In the genomic region with DNA sequence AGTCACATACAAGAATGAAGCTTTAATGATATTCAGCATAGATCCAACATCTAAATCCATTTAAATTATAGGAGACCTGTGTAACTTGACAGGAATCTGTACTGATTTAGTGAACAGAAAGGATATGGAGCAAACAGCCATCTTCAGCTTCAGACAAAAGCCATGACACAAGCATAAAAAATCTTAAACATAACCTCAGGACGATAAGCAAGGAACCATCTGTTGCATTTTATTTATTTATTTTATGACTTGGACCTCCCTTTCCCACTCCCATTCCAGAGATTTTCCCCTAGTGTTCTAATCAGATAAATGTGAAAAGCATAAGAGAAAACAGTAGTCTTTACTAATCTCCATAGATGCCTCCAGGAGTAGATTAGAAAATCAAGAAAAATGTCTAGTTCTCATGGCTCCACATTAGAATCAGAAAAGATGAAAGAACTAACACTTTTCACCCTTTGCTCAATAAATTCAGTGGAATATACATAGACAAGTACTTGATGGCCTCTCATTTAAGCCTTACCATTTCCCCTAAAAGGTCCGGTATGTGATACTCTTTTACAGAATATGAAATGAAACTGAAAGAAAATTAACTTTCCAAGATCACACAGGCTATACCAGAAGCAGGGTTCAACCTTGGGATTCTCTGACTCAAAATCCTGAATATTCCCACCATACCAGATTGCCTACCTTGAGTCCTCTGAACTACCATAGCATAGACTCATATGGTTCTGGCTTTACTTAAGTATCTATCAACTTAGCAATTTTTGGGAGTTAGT, we compare ENCODE assay signal across 16 cellular contexts. TPM values are rescaled to one million over a fixed set of nuclear protein-coding genes. Genes with fewer than 3 reads are reported as not detected.
DNase-seq lines count a peak whose midpoint lies in the region; ATAC-seq, FAIRE-seq and TF ChIP-seq lines count a peak whose summit lies in the region.
"Had no signal": no experiment of that assay in that cellular context is flagged by ENCODE, and none has a peak within 500 bp of the region (broad histone marks: within the 10 kb centered on the region; RNA-seq: fewer than 3 reads in every experiment).

No MANE protein-coding gene starts in this region.

- DNase-seq in EH (ENCODE audit: low read depth) (peak; percentile 85), RPMI7951 (ENCODE audit: low read depth) (peak; percentile 32), skeletal muscle cell (ENCODE audit: low read depth) (peak; percentile 33), activated T-cell treated with anti-CD3 and anti-CD28 coated beads for 4 hours (no peak), left cardiac atrium (no peak), T-helper 2 cell (no peak), CD14-positive monocyte (ENCODE audit: low spot score) (no peak)
- DNase-seq: activated CD8-positive, alpha-beta T cell treated with anti-CD3 and anti-CD28 coated beads, Interleukin-2, amount 10 ng/mL, durations not matched to agents 7 days and 5 days; CD4-positive, alpha-beta T cell; NCI-H1092; NCI-H2171; Right ventricle myocardium superior had no signal

- H3K27ac Mint-ChIP-seq in CD14-positive monocyte = no peak overlapping the region
- H3K27ac Mint-ChIP-seq: activated CD8-positive, alpha-beta T cell treated with anti-CD3 and anti-CD28 coated beads, Interleukin-2, amount 10 ng/mL, durations not matched to agents 7 days and 5 days; CD4-positive, alpha-beta T cell had no signal

- H3K27me3 Mint-ChIP-seq in CD14-positive monocyte (ENCODE audit: low read depth in 3 of 3) = peaks cover 0 to 3% (median 1%) of the 10 kb centered on the region in 3 donors
- H3K27me3 Mint-ChIP-seq: CD4-positive, alpha-beta T cell had no signal

- no peak overlapping the region for H3K4me3 Mint-ChIP-seq in CD14-positive monocyte
- H3K4me3 Mint-ChIP-seq: activated CD8-positive, alpha-beta T cell treated with anti-CD3 and anti-CD28 coated beads, Interleukin-2, amount 10 ng/mL, durations not matched to agents 7 days and 5 days; CD4-positive, alpha-beta T cell had no signal

- no peak overlapping the region for H3K4me3 ChIP-seq in skeletal muscle cell (ENCODE audit: low read depth, low read length)
- H3K4me3 ChIP-seq: ascending aorta, suprapubic skin had no signal

- no peaks in the 10 kb centered on the region for H3K4me1 Mint-ChIP-seq in CD14-positive monocyte

- peaks cover 0 to 5% (median 0%) of the 10 kb centered on the region in 7 donors for H3K9me3 Mint-ChIP-seq in CD14-positive monocyte

- peak; percentile 90 for FAIRE-seq in endometrium (lab: Jason Lieb, UNC)
- FAIRE-seq: keratinocyte had no signal

- H3K36me3 Mint-ChIP-seq in CD14-positive monocyte = no peaks in the 10 kb centered on the region

- ATAC-seq in left cardiac atrium = no peak
- ATAC-seq: activated CD8-positive, alpha-beta T cell treated with anti-CD3 and anti-CD28 coated beads, Interleukin-2, amount 10 ng/mL, durations not matched to agents 7 days and 5 days had no signal

- intact Hi-C loops in left cardiac atrium (cut with DNase I) (no loop called here), CD14-positive monocyte (cut with micrococcal nuclease) (no loop called here)

- TF ChIP-seq CTCF in CD14-positive monocyte (IDR thresholded peaks at IDR 0.05) = no peak

RNA-seq across cellular contexts. Expression of gene CACNA2D1, which starts 15.2 kb away (rescaled TPM):
- 7.2 and 9.3 TPM in 2 replicates for total RNA-seq in RPMI7951 (2014; rRNA removed; shearing (Covaris generic))
- 10 to 100 TPM; 29.5 to 39.8 TPM for total RNA-seq in left cardiac atrium
- under 1 TPM in 1 of 2 donors, not detected in 1; 0.02 TPM for polyA plus RNA-seq in CD14-positive monocyte
- total RNA-seq: activated CD8-positive, alpha-beta T cell treated with anti-CD3 and anti-CD28 coated beads, Interleukin-2, amount 10 ng/mL, durations not matched to agents 7 days and 5 days; CD4-positive, alpha-beta T cell had no signal

Comparison
In these comparisons a context has a peak if more than half of its experiments do, and no peak if none do; other contexts are left out.
1. DNase-seq: peak in EH (single experiment), RPMI7951 (single experiment) and skeletal muscle cell (single experiment); none in activated T-cell treated with anti-CD3 and anti-CD28 coated beads for 4 hours (single experiment), left cardiac atrium (single experiment), T-helper 2 cell (0 of 5) and CD14-positive monocyte (single experiment).